8 cellular contexts compared by ENCODE assay signal in the genomic region with DNA sequence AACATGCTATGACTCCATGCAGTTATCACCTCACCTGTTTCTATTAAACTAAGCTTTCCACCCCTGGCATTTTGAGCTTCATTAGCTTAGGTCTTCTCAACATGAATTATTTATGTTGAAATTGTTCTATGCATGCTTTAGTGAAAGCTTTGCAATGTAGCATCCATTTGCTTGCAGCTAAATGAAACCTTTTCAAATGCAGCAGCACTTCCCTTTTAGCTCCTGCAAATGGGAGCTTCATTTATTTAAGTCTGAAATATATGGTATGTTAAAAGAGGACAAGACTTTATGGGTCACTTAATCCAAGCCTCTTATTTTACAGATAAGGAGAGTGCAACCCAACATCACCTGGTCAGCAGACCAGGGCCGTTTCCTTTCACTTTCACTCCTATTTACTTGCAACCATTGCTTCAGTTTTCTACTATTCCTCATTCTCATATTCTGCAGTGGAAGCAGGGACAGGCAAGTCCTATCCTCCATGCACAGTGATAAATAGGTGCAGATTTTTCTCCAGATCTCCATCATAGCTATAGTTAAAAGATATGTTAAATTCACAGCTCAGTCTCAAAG. TPM values are rescaled to one million over a fixed set of nuclear protein-coding genes. Genes with fewer than 3 reads are reported as not detected.
DNase-seq lines count a peak whose midpoint lies in the region; ATAC-seq and TF ChIP-seq lines count a peak whose summit lies in the region.

No MANE protein-coding gene starts in this region.

- H3K4me1 ChIP-seq in suprapubic skin (no peaks in the 10 kb centered on the region), aorta (ENCODE audit: control insufficient read depth in 1 of 2, insufficient read depth in 2 of 2, low read length in 2 of 2) (peaks cover 0 to 2% of the 10 kb centered on the region in 2 donors)

- peak; percentile 88 for ATAC-seq in HG02763 (IDR thresholded peaks at IDR 0.05; ENCODE audit: unreplicated experiment)
- ATAC-seq in SK-N-SH treated with all-trans-retinoic acid at 6 μM for 48 hours = 0 out of 3 replicates have a peak, but pooled peaks have one; percentile 40
- ATAC-seq in aorta (ENCODE audit: low FRiP score) = no peak

- TF ChIP-seq POLR2A in suprapubic skin (IDR thresholded peaks at IDR 0.05) = no peak

- H3K27me3 ChIP-seq in suprapubic skin = no peaks in the 10 kb centered on the region
- H3K27me3 ChIP-seq in aorta (ENCODE audit: control insufficient read depth in 1 of 2, insufficient read depth in 2 of 2, low read length in 1 of 2) = no peaks in the 10 kb centered on the region

- no peaks in the 10 kb centered on the region for H3K36me3 Mint-ChIP-seq in nephron (ENCODE audit: low read depth)

- peaks cover 35% of the 10 kb centered on the region for H3K4me1 Mint-ChIP-seq in nephron

- no peak overlapping the region for H3K27ac ChIP-seq in suprapubic skin
- H3K27ac ChIP-seq in aorta (ENCODE audit: low read depth in 1 of 2, low read length in 2 of 2) = no peak overlapping the region

- 29% methylated on average over 1 of the region's 1 CpG for WGBS in suprapubic skin
- WGBS in aorta, 2 donors = 41 to 43% methylated on average over 1 of the region's 1 CpG

- H3K27ac Mint-ChIP-seq in nephron = peak overlapping the region in 2 of 3 experiments; percentile 0 to 1

- peak; percentile 18 to 34 for DNase-seq in NOMO-1 (lab: John Stamatoyannopoulos, UW; ENCODE audit: unreplicated experiment in 2 of 2)
- no peak for DNase-seq in NOMO-1 treated with dmso at 0.1 percent for 144 hours (lab: John Stamatoyannopoulos, UW; ENCODE audit: unreplicated experiment)
- no peak for DNase-seq in UCSD-AML1 (lab: John Stamatoyannopoulos, UW; ENCODE audit: unreplicated experiment)
- no peak for DNase-seq in suprapubic skin (ENCODE audit: low spot score in 2 of 2)
- no peak for DNase-seq in aorta

- H3K4me3 ChIP-seq in suprapubic skin = no peak overlapping the region
- H3K4me3 ChIP-seq in aorta (ENCODE audit: low read length in 2 of 2) = no peak overlapping the region

- H3K36me3 ChIP-seq in suprapubic skin (no peaks in the 10 kb centered on the region), aorta (ENCODE audit: control insufficient read depth in 1 of 2, insufficient read depth in 2 of 2, low read length in 1 of 2) (no peaks in the 10 kb centered on the region)

- H3K9me3 Mint-ChIP-seq in nephron = no peaks in the 10 kb centered on the region

- TF ChIP-seq EP300 in suprapubic skin (IDR thresholded peaks at IDR 0.05) = no peak

- TF ChIP-seq CTCF in nephron (IDR thresholded peaks at IDR 0.05; ENCODE audit: unreplicated experiment in 3 of 3) (no peak), suprapubic skin (IDR thresholded peaks at IDR 0.05) (no peak)

- no peaks in the 10 kb centered on the region for H3K9me3 ChIP-seq in suprapubic skin
- no peaks in the 10 kb centered on the region for H3K9me3 ChIP-seq in aorta (ENCODE audit: control insufficient read depth, low read length)

- intact Hi-C loops in aorta (cut with DNase I) = no loop called here

- no peaks in the 10 kb centered on the region for H3K27me3 Mint-ChIP-seq in nephron (ENCODE audit: low read depth)

- H3K4me3 Mint-ChIP-seq in nephron = no peak overlapping the region

TF ChIP-seq in SK-N-SH treated with all-trans-retinoic acid at 6 μM for 48 hours, 23 proteins besides CTCF, POLR2A, EP300 and RAD21:
- TF ChIP-seq, protein P1, sequence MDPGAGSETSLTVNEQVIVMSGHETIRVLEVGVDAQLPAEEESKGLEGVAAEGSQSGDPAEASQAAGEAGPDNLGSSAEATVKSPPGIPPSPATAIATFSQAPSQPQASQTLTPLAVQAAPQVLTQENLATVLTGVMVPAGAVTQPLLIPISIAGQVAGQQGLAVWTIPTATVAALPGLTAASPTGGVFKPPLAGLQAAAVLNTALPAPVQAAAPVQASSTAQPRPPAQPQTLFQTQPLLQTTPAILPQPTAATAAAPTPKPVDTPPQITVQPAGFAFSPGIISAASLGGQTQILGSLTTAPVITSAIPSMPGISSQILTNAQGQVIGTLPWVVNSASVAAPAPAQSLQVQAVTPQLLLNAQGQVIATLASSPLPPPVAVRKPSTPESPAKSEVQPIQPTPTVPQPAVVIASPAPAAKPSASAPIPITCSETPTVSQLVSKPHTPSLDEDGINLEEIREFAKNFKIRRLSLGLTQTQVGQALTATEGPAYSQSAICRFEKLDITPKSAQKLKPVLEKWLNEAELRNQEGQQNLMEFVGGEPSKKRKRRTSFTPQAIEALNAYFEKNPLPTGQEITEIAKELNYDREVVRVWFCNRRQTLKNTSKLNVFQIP (CRISPR knock-in tag; IDR thresholded peaks at IDR 0.05; ENCODE audit: borderline replicate concordance, low read depth) = no peak
- TF ChIP-seq ZC3H10 (CRISPR knock-in tag; IDR thresholded peaks at IDR 0.05) (no peak), TOX (CRISPR knock-in tag; IDR thresholded peaks at IDR 0.05; ENCODE audit: borderline replicate concordance) (no peak), ZFP30 (CRISPR knock-in tag; IDR thresholded peaks at IDR 0.05) (no peak), TCF4 (CRISPR knock-in tag; IDR thresholded peaks at IDR 0.05; ENCODE audit: borderline replicate concordance) (no peak), PPARA (CRISPR knock-in tag; IDR thresholded peaks at IDR 0.05; ENCODE audit: borderline replicate concordance) (no peak)
- TF ChIP-seq, protein P2, sequence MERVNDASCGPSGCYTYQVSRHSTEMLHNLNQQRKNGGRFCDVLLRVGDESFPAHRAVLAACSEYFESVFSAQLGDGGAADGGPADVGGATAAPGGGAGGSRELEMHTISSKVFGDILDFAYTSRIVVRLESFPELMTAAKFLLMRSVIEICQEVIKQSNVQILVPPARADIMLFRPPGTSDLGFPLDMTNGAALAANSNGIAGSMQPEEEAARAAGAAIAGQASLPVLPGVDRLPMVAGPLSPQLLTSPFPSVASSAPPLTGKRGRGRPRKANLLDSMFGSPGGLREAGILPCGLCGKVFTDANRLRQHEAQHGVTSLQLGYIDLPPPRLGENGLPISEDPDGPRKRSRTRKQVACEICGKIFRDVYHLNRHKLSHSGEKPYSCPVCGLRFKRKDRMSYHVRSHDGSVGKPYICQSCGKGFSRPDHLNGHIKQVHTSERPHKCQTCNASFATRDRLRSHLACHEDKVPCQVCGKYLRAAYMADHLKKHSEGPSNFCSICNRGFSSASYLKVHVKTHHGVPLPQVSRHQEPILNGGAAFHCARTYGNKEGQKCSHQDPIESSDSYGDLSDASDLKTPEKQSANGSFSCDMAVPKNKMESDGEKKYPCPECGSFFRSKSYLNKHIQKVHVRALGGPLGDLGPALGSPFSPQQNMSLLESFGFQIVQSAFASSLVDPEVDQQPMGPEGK (CRISPR knock-in tag; IDR thresholded peaks at IDR 0.05; ENCODE audit: borderline replicate concordance) = no peak
- TF ChIP-seq, protein P3, sequence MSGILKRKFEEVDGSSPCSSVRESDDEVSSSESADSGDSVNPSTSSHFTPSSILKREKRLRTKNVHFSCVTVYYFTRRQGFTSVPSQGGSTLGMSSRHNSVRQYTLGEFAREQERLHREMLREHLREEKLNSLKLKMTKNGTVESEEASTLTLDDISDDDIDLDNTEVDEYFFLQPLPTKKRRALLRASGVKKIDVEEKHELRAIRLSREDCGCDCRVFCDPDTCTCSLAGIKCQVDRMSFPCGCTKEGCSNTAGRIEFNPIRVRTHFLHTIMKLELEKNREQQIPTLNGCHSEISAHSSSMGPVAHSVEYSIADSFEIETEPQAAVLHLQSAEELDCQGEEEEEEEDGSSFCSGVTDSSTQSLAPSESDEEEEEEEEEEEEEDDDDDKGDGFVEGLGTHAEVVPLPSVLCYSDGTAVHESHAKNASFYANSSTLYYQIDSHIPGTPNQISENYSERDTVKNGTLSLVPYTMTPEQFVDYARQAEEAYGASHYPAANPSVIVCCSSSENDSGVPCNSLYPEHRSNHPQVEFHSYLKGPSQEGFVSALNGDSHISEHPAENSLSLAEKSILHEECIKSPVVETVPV (CRISPR knock-in tag; IDR thresholded peaks at IDR 0.05) = no peak
- TF ChIP-seq, protein P4, sequence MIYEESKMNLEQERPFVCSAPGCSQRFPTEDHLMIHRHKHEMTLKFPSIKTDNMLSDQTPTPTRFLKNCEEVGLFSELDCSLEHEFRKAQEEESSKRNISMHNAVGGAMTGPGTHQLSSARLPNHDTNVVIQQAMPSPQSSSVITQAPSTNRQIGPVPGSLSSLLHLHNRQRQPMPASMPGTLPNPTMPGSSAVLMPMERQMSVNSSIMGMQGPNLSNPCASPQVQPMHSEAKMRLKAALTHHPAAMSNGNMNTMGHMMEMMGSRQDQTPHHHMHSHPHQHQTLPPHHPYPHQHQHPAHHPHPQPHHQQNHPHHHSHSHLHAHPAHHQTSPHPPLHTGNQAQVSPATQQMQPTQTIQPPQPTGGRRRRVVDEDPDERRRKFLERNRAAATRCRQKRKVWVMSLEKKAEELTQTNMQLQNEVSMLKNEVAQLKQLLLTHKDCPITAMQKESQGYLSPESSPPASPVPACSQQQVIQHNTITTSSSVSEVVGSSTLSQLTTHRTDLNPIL (CRISPR knock-in tag; IDR thresholded peaks at IDR 0.05; ENCODE audit: low read depth) = no peak
TF ChIP-seq in SK-N-SH treated with all-trans-retinoic acid at 6 μM for 48 hours: peak in this region for 0.

RNA-seq across cellular contexts. Expression of a gene that starts 56.4 kb away (rescaled TPM):
- total RNA-seq in suprapubic skin (1 to 10 TPM in 1 of 4 donors, under 1 TPM in 3; 0.80 to 1.9 (median 0.93) TPM), aorta (10 to 100 TPM; 14.4 to 16.1 TPM)
- 10 to 100 TPM in 1 of 2 donors, 1 to 10 TPM in 1; 1.2 to 14.4 TPM for polyA plus RNA-seq in aorta

Comparison
In these comparisons a context has a peak if more than half of its experiments do, and no peak if none do; other contexts are left out.
1. DNase-seq: peak in NOMO-1 (2 of 2); none in NOMO-1 treated with dmso at 0.1 percent for 144 hours (single experiment), UCSD-AML1 (single experiment), suprapubic skin (0 of 2) and aorta (0 of 2).
2. RNA of a gene that starts 56.4 kb away (total RNA-seq): 14.4 to 16.1 TPM in aorta; 0.80 to 1.9 TPM in suprapubic skin; every median in the first group is over 4 times any median in the second.